Comparison of ENCODE assay signal across 11 cellular contexts in genomic region chr19:36051236-36051635, GRCh38. TPM values are rescaled to one million over a fixed set of nuclear protein-coding genes. Genes with fewer than 3 reads are reported as not detected.
DNase-seq lines count a peak whose midpoint lies in the region; ATAC-seq and TF ChIP-seq lines count a peak whose summit lies in the region.
"Had no signal": no experiment of that assay in that cellular context is flagged by ENCODE, and none has a peak within 500 bp of the region (broad histone marks: within the 10 kb centered on the region; RNA-seq: fewer than 3 reads in every experiment).

No MANE protein-coding gene starts in this region.

- peaks cover 22% of the 10 kb centered on the region for H3K4me1 Mint-ChIP-seq in T-helper 1 cell treated with Interleukin-12 subunit alpha and Interleukin-12 subunit beta and Interleukin-4 antibody, amounts not matched to agents 30 μg/mL and 1 μg/mL, for 36 hours (ENCODE audit: low read depth)
- H3K4me1 Mint-ChIP-seq in brain (peaks cover 42% of the 10 kb centered on the region), nephron (peaks cover 21% of the 10 kb centered on the region)

- no peak for ATAC-seq in GM21723 (IDR thresholded peaks at IDR 0.05; ENCODE audit: unreplicated experiment)

- no peaks in the 10 kb centered on the region for H3K9me3 Mint-ChIP-seq in T-helper 1 cell treated with Interleukin-12 subunit alpha and Interleukin-12 subunit beta and Interleukin-4 antibody, amounts not matched to agents 30 μg/mL and 1 μg/mL, for 36 hours
- H3K9me3 Mint-ChIP-seq in brain (peaks cover 0 to 4% (median 0%) of the 10 kb centered on the region in 5 experiments), nephron (no peaks in the 10 kb centered on the region)

- H3K27ac Mint-ChIP-seq in T-helper 1 cell treated with Interleukin-12 subunit alpha and Interleukin-12 subunit beta and Interleukin-4 antibody, amounts not matched to agents 30 μg/mL and 1 μg/mL, for 36 hours = no peak overlapping the region
- H3K27ac Mint-ChIP-seq in brain = peak overlapping the region; percentile 18 to 83 (median 78)
- peak overlapping the region; percentile 18 to 61 (median 32) for H3K27ac Mint-ChIP-seq in nephron

- peak overlapping the region; percentile 16 for H3K4me3 Mint-ChIP-seq in T-helper 1 cell treated with Interleukin-12 subunit alpha and Interleukin-12 subunit beta and Interleukin-4 antibody, amounts not matched to agents 30 μg/mL and 1 μg/mL, for 36 hours
- peak overlapping the region; percentile 49 to 74 (median 71) for H3K4me3 Mint-ChIP-seq in brain
- H3K4me3 Mint-ChIP-seq in nephron = peak overlapping the region; percentile 67 to 77 (median 71)

- TF ChIP-seq CTCF in HFF-Myc (IDR thresholded peaks at IDR 0.05; ENCODE audit: low read depth, low read length, missing control alignments) (peak; percentile 23), brain (conservative IDR thresholded peaks at IDR 0.05) (peak; percentile 34 to 58), nephron (IDR thresholded peaks at IDR 0.05; ENCODE audit: unreplicated experiment in 3 of 3) (peak in 2 of 3 experiments; percentile 32 to 39)

- H3K36me3 Mint-ChIP-seq in T-helper 1 cell treated with Interleukin-12 subunit alpha and Interleukin-12 subunit beta and Interleukin-4 antibody, amounts not matched to agents 30 μg/mL and 1 μg/mL, for 36 hours (ENCODE audit: low read depth) = peaks cover 2% of the 10 kb centered on the region
- peaks cover 18% of the 10 kb centered on the region for H3K36me3 Mint-ChIP-seq in brain
- peaks cover 9% of the 10 kb centered on the region for H3K36me3 Mint-ChIP-seq in nephron (ENCODE audit: low read depth)

- DNase-seq in T-helper 1 cell = no peak
- no peak for DNase-seq in HFF-Myc (ENCODE audit: extremely low read depth, low read depth)
- no peak for DNase-seq in activated T-cell treated with anti-CD3 and anti-CD28 coated beads, Interleukin-2, amount 50 U/mL, for 1 hour
- DNase-seq in DMS79 treated with DMSO at 0.1 percent for 48 hours (lab: John Stamatoyannopoulos, UW) = no peak
- DNase-seq: activated CD8-positive, alpha-beta memory T cell treated with anti-CD3 and anti-CD28 coated beads for 24 hours; NCI-H774; small intestine had no signal

- no peaks in the 10 kb centered on the region for H3K27me3 Mint-ChIP-seq in T-helper 1 cell treated with Interleukin-12 subunit alpha and Interleukin-12 subunit beta and Interleukin-4 antibody, amounts not matched to agents 30 μg/mL and 1 μg/mL, for 36 hours (ENCODE audit: low read depth)
- peaks cover 7% of the 10 kb centered on the region for H3K27me3 Mint-ChIP-seq in brain
- H3K27me3 Mint-ChIP-seq in nephron (ENCODE audit: low read depth) = no peaks in the 10 kb centered on the region

- H3K4me3 ChIP-seq in HFF-Myc (replicated peaks; ENCODE audit: low read depth, low read length) = no peak overlapping the region

RNA-seq across cellular contexts. Expression of gene THAP8, which starts 2.8 kb away (rescaled TPM):
- 24.8 TPM for polyA plus RNA-seq in brain (ENCODE audit: insufficient read depth, low read depth, low replicate concordance)

RNA-seq across cellular contexts. Expression of gene WDR62, which starts 3.5 kb away (rescaled TPM):
- polyA plus RNA-seq in brain (ENCODE audit: insufficient read depth, low read depth, low replicate concordance) = 16.5 TPM

RNA-seq across cellular contexts. Expression of gene CLIP3, which starts 18.6 kb away (rescaled TPM):
- 319 TPM for polyA plus RNA-seq in brain (ENCODE audit: insufficient read depth, low read depth, low replicate concordance)

RNA-seq across cellular contexts. Expression of gene ALKBH6, which starts 37.2 kb away (rescaled TPM):
- 17.7 TPM for polyA plus RNA-seq in brain (ENCODE audit: insufficient read depth, low read depth, low replicate concordance)

RNA-seq across cellular contexts. Expression of gene SYNE4, which starts 42.6 kb away (rescaled TPM):
- polyA plus RNA-seq in brain (ENCODE audit: insufficient read depth, low read depth, low replicate concordance) = 0.81 TPM

Comparison
In these comparisons a context has a peak if more than half of its experiments do, and no peak if none do; other contexts are left out.
1. H3K4me3 Mint-ChIP-seq: peak in every context shown above with its lines; median percentile 71 in brain; 71 in nephron; 16 in T-helper 1 cell treated with Interleukin-12 subunit alpha and Interleukin-12 subunit beta and Interleukin-4 antibody, amounts not matched to agents 30 μg/mL and 1 μg/mL, for 36 hours.